ENCODE assay signal across 11 cellular contexts in genomic region chr11:88345408-88345807, GRCh38. TPM values are rescaled to one million over a fixed set of nuclear protein-coding genes. Genes with fewer than 3 reads are reported as not detected.
DNase-seq lines count a peak whose midpoint lies in the region; ATAC-seq and TF ChIP-seq lines count a peak whose summit lies in the region.
"Had no signal": no experiment of that assay in that cellular context is flagged by ENCODE, and none has a peak within 500 bp of the region (broad histone marks: within the 10 kb centered on the region; RNA-seq: fewer than 3 reads in every experiment).

No MANE protein-coding gene starts in this region.

- POLR2A ChIA-PET in CD8-positive, alpha-beta T cell (lab: Charles Lee) = no interaction called here

- peak overlapping the region; percentile 74 for H3K4me2 ChIP-seq in OCI-LY3 (ENCODE audit: low read length)
- H3K4me2 ChIP-seq in MM.1S (ENCODE audit: low read depth, low read length) = no peak overlapping the region
- H3K4me2 ChIP-seq: neural progenitor cell had no signal

- H3K27me3 ChIP-seq in CD8-positive, alpha-beta T cell (ENCODE audit: insufficient read depth, low read length) = no peaks in the 10 kb centered on the region
- H3K27me3 ChIP-seq in OCI-LY3 (ENCODE audit: low read depth, low read length) (no peaks in the 10 kb centered on the region), MM.1S (replicated peaks; ENCODE audit: insufficient read depth, low read length) (no peaks in the 10 kb centered on the region)
- H3K27me3 ChIP-seq: neural progenitor cell had no signal

- H4K20me1 ChIP-seq in OCI-LY3 (ENCODE audit: insufficient read depth, low read length) = no peaks in the 10 kb centered on the region
- no peaks in the 10 kb centered on the region for H4K20me1 ChIP-seq in MM.1S (ENCODE audit: insufficient read depth, low read length)

- H3K4me1 Mint-ChIP-seq in CD8-positive, alpha-beta T cell (ENCODE audit: low read depth) = peaks cover 29% of the 10 kb centered on the region
- no peaks in the 10 kb centered on the region for H3K4me1 Mint-ChIP-seq in Calu3 (ENCODE audit: low read depth, unreplicated experiment)

- no peaks in the 10 kb centered on the region for H3K27me3 Mint-ChIP-seq in CD8-positive, alpha-beta T cell (ENCODE audit: low read depth)
- no peaks in the 10 kb centered on the region for H3K27me3 Mint-ChIP-seq in Calu3 (ENCODE audit: unreplicated experiment)

- H3K4me1 ChIP-seq in CD8-positive, alpha-beta T cell (ENCODE audit: insufficient read depth, low read length) = no peaks in the 10 kb centered on the region
- H3K4me1 ChIP-seq in OCI-LY3 (ENCODE audit: low read length) (peaks cover 73% of the 10 kb centered on the region), MM.1S (ENCODE audit: low read length) (no peaks in the 10 kb centered on the region)
- H3K4me1 ChIP-seq: neural progenitor cell had no signal

- no peaks in the 10 kb centered on the region for H3K36me3 ChIP-seq in CD8-positive, alpha-beta T cell (ENCODE audit: insufficient read depth, low read length)
- peaks cover 6% of the 10 kb centered on the region for H3K36me3 ChIP-seq in OCI-LY3 (replicated peaks; ENCODE audit: low read depth, low read length)
- H3K36me3 ChIP-seq in MM.1S (replicated peaks; ENCODE audit: insufficient read depth, low read length) = no peaks in the 10 kb centered on the region
- H3K36me3 ChIP-seq: neural progenitor cell had no signal

- H3K9me2 ChIP-seq in MM.1S (replicated peaks; ENCODE audit: insufficient read depth, low read length) = no peaks in the 10 kb centered on the region

- no peak overlapping the region for H3K4me3 ChIP-seq in CD8-positive, alpha-beta T cell (ENCODE audit: low read depth, low read length)
- H3K4me3 ChIP-seq in OCI-LY3 (ENCODE audit: low read length) (peak overlapping the region; percentile 42), fibroblast of pulmonary artery (replicated peaks; ENCODE audit: low read depth, low read length) (no peak overlapping the region), MM.1S (ENCODE audit: low read length) (no peak overlapping the region)
- H3K4me3 ChIP-seq: neural progenitor cell had no signal

- H3K9ac ChIP-seq in OCI-LY3 (ENCODE audit: low read length) (peak overlapping the region; percentile 12; the same call in 1 of the 2 replicates), MM.1S (ENCODE audit: low read length) (no peak overlapping the region)
- H3K9ac ChIP-seq: neural progenitor cell had no signal

- peak overlapping the region; percentile 2 for H3K27ac Mint-ChIP-seq in CD8-positive, alpha-beta T cell
- no peak overlapping the region for H3K27ac Mint-ChIP-seq in Calu3 (ENCODE audit: unreplicated experiment)
- H3K27ac Mint-ChIP-seq: neural progenitor cell had no signal

- H3K36me3 Mint-ChIP-seq in CD8-positive, alpha-beta T cell = peaks cover 2% of the 10 kb centered on the region
- no peaks in the 10 kb centered on the region for H3K36me3 Mint-ChIP-seq in Calu3 (ENCODE audit: insufficient read depth, unreplicated experiment)
- H3K36me3 Mint-ChIP-seq: neural progenitor cell had no signal

- no peaks in the 10 kb centered on the region for H3F3A ChIP-seq in MM.1S (ENCODE audit: insufficient read depth, low read length)

- no peaks in the 10 kb centered on the region for H3K9me3 ChIP-seq in CD8-positive, alpha-beta T cell (ENCODE audit: low read length)
- no peaks in the 10 kb centered on the region for H3K9me3 ChIP-seq in OCI-LY3 (ENCODE audit: insufficient read depth, low read length)
- H3K9me3 ChIP-seq in MM.1S (replicated peaks; ENCODE audit: insufficient read depth, low read length) = no peaks in the 10 kb centered on the region

- H3K9me3 Mint-ChIP-seq in CD8-positive, alpha-beta T cell = no peaks in the 10 kb centered on the region
- no peaks in the 10 kb centered on the region for H3K9me3 Mint-ChIP-seq in Calu3 (ENCODE audit: low read depth, unreplicated experiment)
- H3K9me3 Mint-ChIP-seq: neural progenitor cell had no signal

- no peak for TF ChIP-seq CTCF in CD8-positive, alpha-beta T cell (IDR thresholded peaks at IDR 0.05)
- TF ChIP-seq CTCF in OCI-LY3 (IDR thresholded peaks at IDR 0.05; ENCODE audit: low read depth, low read length) (no peak), fibroblast of pulmonary artery (IDR thresholded peaks at IDR 0.05; ENCODE audit: low read length, missing control alignments) (no peak), Calu3 (IDR thresholded peaks at IDR 0.05; ENCODE audit: unreplicated experiment) (no peak), MM.1S (IDR thresholded peaks at IDR 0.05; ENCODE audit: low read length) (no peak)

- H3K79me2 ChIP-seq in OCI-LY3 (ENCODE audit: low read length) (peaks cover 38% of the 10 kb centered on the region), MM.1S (ENCODE audit: low read length) (no peaks in the 10 kb centered on the region)

- no peak overlapping the region for H3K4me3 Mint-ChIP-seq in CD8-positive, alpha-beta T cell
- H3K4me3 Mint-ChIP-seq in Calu3 (ENCODE audit: low read depth, unreplicated experiment) = no peak overlapping the region
- H3K4me3 Mint-ChIP-seq: neural progenitor cell had no signal

- no peak overlapping the region for H2AFZ ChIP-seq in OCI-LY3 (ENCODE audit: low read depth, low read length)
- H2AFZ ChIP-seq in MM.1S (ENCODE audit: low read length) = no peak overlapping the region
- H2AFZ ChIP-seq: neural progenitor cell had no signal

- peak; percentile 52 for ATAC-seq in CD8-positive, alpha-beta T cell
- ATAC-seq in GM21381 (IDR thresholded peaks at IDR 0.05; ENCODE audit: unreplicated experiment) (peak; percentile 42), GM19023 (IDR thresholded peaks at IDR 0.05; ENCODE audit: unreplicated experiment) (no peak)

- no TSS peak for BruUV-seq in Calu3 (replicated peaks; lab: Mats Ljungman, UMichigan)

- H3K27ac ChIP-seq in CD8-positive, alpha-beta T cell (ENCODE audit: low read depth, low read length) = no peak overlapping the region
- H3K27ac ChIP-seq in OCI-LY3 (ENCODE audit: low read length) (peak overlapping the region; percentile 53), MM.1S (ENCODE audit: low read length) (no peak overlapping the region)
- H3K27ac ChIP-seq: neural progenitor cell, RWPE1 had no signal

- CTCF ChIA-PET in CD8-positive, alpha-beta T cell (lab: Charles Lee) = no interaction called here
- CTCF ChIA-PET in Calu3 (lab: Charles Lee) = no interaction called here

- intact Hi-C loops in CD8-positive, alpha-beta T cell (cut with DNase I, micrococcal nuclease) = no loop called here
- intact Hi-C loops in Calu3 (cut with micrococcal nuclease; ENCODE audit: unreplicated experiment) = no loop called here
- intact Hi-C loops in cardiac septum (cut with DNase I) = no loop called here

- no peak for DNase-seq in CD8-positive, alpha-beta T cell
- peak; percentile 34 for DNase-seq in fibroblast of pulmonary artery (ENCODE audit: low read depth)
- DNase-seq in Calu3 = no peak
- DNase-seq in MM.1S = no peak
- DNase-seq in cardiac septum (ENCODE audit: low spot score) = no peak
- DNase-seq: NCI-H1436 treated with DMSO at 0.1 percent for 48 hours had no signal

RNA-seq across cellular contexts. Expression of gene CTSC, which starts 7.9 kb away (rescaled TPM):
- 10 to 100 TPM; 23.5 to 24.8 TPM for total RNA-seq in CD8-positive, alpha-beta T cell
- total RNA-seq in Calu3 (2022) (413 and 478 TPM in 2 replicates), cardiac septum (19.3 TPM)

Comparison
In these comparisons a context has a peak if more than half of its experiments do, and no peak if none do; other contexts are left out.
1. RNA of gene CTSC, which starts 7.9 kb away (total RNA-seq): 413 to 478 TPM in Calu3; 23.5 to 24.8 TPM in CD8-positive, alpha-beta T cell and 19.3 TPM in cardiac septum (single experiment); every median in the first group is over 10 times any median in the second.